In genomic region chr12:51869931-51870330, GRCh38 we compare ENCODE assay signal across 18 cellular contexts. TPM values are rescaled to one million over a fixed set of nuclear protein-coding genes. Genes with fewer than 3 reads are reported as not detected.
DNase-seq lines count a peak whose midpoint lies in the region; ATAC-seq and TF ChIP-seq lines count a peak whose summit lies in the region.
"Had no signal": no experiment of that assay in that cellular context is flagged by ENCODE, and none has a peak within 500 bp of the region (broad histone marks: within the 10 kb centered on the region; RNA-seq: fewer than 3 reads in every experiment).

No MANE protein-coding gene starts in this region.

- ATAC-seq in CD4-positive, alpha-beta T cell (ENCODE audit: poor library complexity), result no peak
- ATAC-seq in IMR-90 (ENCODE audit: low read depth) (no peak), HG03354 (IDR thresholded peaks at IDR 0.05; ENCODE audit: poor library complexity, severe bottlenecking, unreplicated experiment) (no peak)

- no peaks in the 10 kb centered on the region for H4K20me1 ChIP-seq in IMR-90 (ENCODE audit: insufficient read depth, low read length)

- H2AK5ac ChIP-seq in IMR-90 (ENCODE audit: low read depth, low read length), result no peak overlapping the region

- H2AK9ac ChIP-seq in IMR-90 (replicated peaks; ENCODE audit: low read depth, low read length, poor library complexity), result no peak overlapping the region

- POLR2A ChIA-PET in CD4-positive, alpha-beta T cell (lab: Charles Lee), result interaction anchor here (1.2 to 1.5 kb wide), 2 partner anchors 16 to 49 kb away, joined by 3 to 5 read pairs; no protein-coding TSS in a partner anchor
- POLR2A ChIA-PET in IMR-90 (lab: Charles Lee; ENCODE audit: unreplicated experiment), result no interaction called here

- H3K9ac ChIP-seq in IMR-90 (ENCODE audit: low read depth, low read length) (no peak overlapping the region), iPS-18a (ENCODE audit: low read length) (peak overlapping the region; percentile 24)
- H3K9ac ChIP-seq: KMS-11 had no signal

- H3K9me3 ChIP-seq in CD4-positive, alpha-beta T cell (ENCODE audit: control insufficient read depth, low read length), result no peaks in the 10 kb centered on the region
- no peaks in the 10 kb centered on the region for H3K9me3 ChIP-seq in IMR-90 (ENCODE audit: control insufficient read depth, insufficient read depth, low read length)
- no peaks in the 10 kb centered on the region for H3K9me3 ChIP-seq in iPS-18a (ENCODE audit: control insufficient read depth, low read depth, low read length)

- peak overlapping the region; percentile 3 for H3K4me3 Mint-ChIP-seq in CD4-positive, alpha-beta T cell
- H3K4me3 Mint-ChIP-seq: memory B cell had no signal

- in situ Hi-C loops in IMR-90 (cut with MboI; ENCODE audit: low sequenced_read_pairs), result loop anchor here (5.0 kb wide), 1 partner anchor 448 kb away; the partner anchor contains the start of gene SLC4A8
- in situ Hi-C loops in KBM-7 (cut with MboI; ENCODE audit: low pct_unique_long_range_greater_than_20kb, low sequenced_read_pairs), result no loop called here

- H3K4me2 ChIP-seq in IMR-90 (ENCODE audit: low read depth, low read length), result no peak overlapping the region
- H3K4me2 ChIP-seq: KMS-11 had no signal

- H3K4me3 ChIP-seq in IMR-90 (ENCODE audit: insufficient read depth, low read depth, low read length) (no peak overlapping the region), iPS-18a (ENCODE audit: low read length) (peak overlapping the region; percentile 73)

- no peak for DNase-seq in CD4-positive, alpha-beta T cell
- DNase-seq in IMR-90 (no peak), posterior vena cava (ENCODE audit: low spot score) (peak; percentile 23), COLO829 (ENCODE audit: low spot score) (no peak), KBM-7 (no peak)
- DNase-seq in activated CD8-positive, alpha-beta memory T cell treated with anti-CD3 and anti-CD28 coated beads for 24 hours, result no peak
- DNase-seq: activated CD4-positive, alpha-beta T cell treated with anti-CD3 and anti-CD28 coated beads for 4 hours; DMS153; foreskin fibroblast; immature natural killer cell; NCI-H446; SIG-M5; T-helper 9 cell had no signal

- no peak overlapping the region for H3K14ac ChIP-seq in IMR-90 (replicated peaks; ENCODE audit: low read depth, low read length)

- TF ChIP-seq RAD21 in IMR-90 (IDR thresholded peaks at IDR 0.05; ENCODE audit: low read length), result no peak

- intact Hi-C loops in CD4-positive, alpha-beta T cell (cut with DNase I, micrococcal nuclease), result no loop called here
- intact Hi-C loops in IMR-90 (cut with micrococcal nuclease) (no loop called here), posterior vena cava (cut with DNase I) (no loop called here)

- no peaks in the 10 kb centered on the region for H3K79me1 ChIP-seq in IMR-90 (ENCODE audit: low read depth in 1 of 2, low read length in 2 of 2)

- H3K4me1 ChIP-seq in IMR-90 (ENCODE audit: control insufficient read depth, insufficient read depth, low read length) (peaks cover 2% of the 10 kb centered on the region; the same call in 1 of the 2 replicates), iPS-18a (ENCODE audit: control insufficient read depth, low read depth, low read length) (peaks cover 33% of the 10 kb centered on the region)

- no peak overlapping the region for H3K23ac ChIP-seq in IMR-90 (ENCODE audit: low read depth, low read length)

- no peaks in the 10 kb centered on the region for H3K9me1 ChIP-seq in IMR-90 (ENCODE audit: insufficient read depth, low read length)

- H3K27ac Mint-ChIP-seq in CD4-positive, alpha-beta T cell, result no peak overlapping the region
- H3K27ac Mint-ChIP-seq: activated naive CD4-positive, alpha-beta T cell treated with anti-CD3 and anti-CD28 coated beads, Interleukin-2, amount 50 U/mL, for 24 hours; immature natural killer cell; memory B cell had no signal

- peaks cover 60% of the 10 kb centered on the region for H3K27me3 Mint-ChIP-seq in CD4-positive, alpha-beta T cell

- WGBS in IMR-90 (ENCODE audit: extremely low coverage in 2 of 2, insufficient read length in 1 of 2), 2 experiments, result 71% methylated on average over 1 of the region's 3 CpGs; no CpG with 5 or more reads in 1 of the 2 experiments

- H3K36me3 Mint-ChIP-seq in CD4-positive, alpha-beta T cell (ENCODE audit: low read depth), result no peaks in the 10 kb centered on the region
- H3K36me3 Mint-ChIP-seq: activated naive CD4-positive, alpha-beta T cell treated with anti-CD3 and anti-CD28 coated beads, Interleukin-2, amount 50 U/mL, for 24 hours; immature natural killer cell; memory B cell had no signal

- no peak overlapping the region for H3K27ac ChIP-seq in CD4-positive, alpha-beta T cell (ENCODE audit: low read depth, low read length)
- H3K27ac ChIP-seq in IMR-90 (ENCODE audit: insufficient read depth, low read length) (no peak overlapping the region), iPS-18a (ENCODE audit: low read length) (no peak overlapping the region)
- H3K27ac ChIP-seq: KMS-11 had no signal

- H2BK20ac ChIP-seq in IMR-90 (ENCODE audit: low read depth, low read length), result no peak overlapping the region

- H4K5ac ChIP-seq in IMR-90 (ENCODE audit: low read depth, low read length), result no peak overlapping the region

- TF ChIP-seq CTCF in CD4-positive, alpha-beta T cell (IDR thresholded peaks at IDR 0.05), result no peak
- no peak for TF ChIP-seq CTCF in IMR-90 (conservative IDR thresholded peaks at IDR 0.05; ENCODE audit: low read depth, low read length)

- BruUV-seq in IMR-90 (replicated peaks; lab: Mats Ljungman, UMichigan), result no TSS peak

- H3K4ac ChIP-seq in IMR-90 (ENCODE audit: low read depth, low read length), result no peak overlapping the region

- H2BK5ac ChIP-seq in IMR-90 (ENCODE audit: low read depth, low read length, poor library complexity, severe bottlenecking), result no peak overlapping the region

- CTCF ChIA-PET in CD4-positive, alpha-beta T cell (lab: Charles Lee), result no interaction called here
- CTCF ChIA-PET in IMR-90 (lab: Yijun Ruan, JAX), result interaction anchor here (0.6 kb wide), 1 partner anchor 70 kb away, joined by 3 read pairs; no protein-coding TSS in a partner anchor

- dilution Hi-C loops in IMR-90 (cut with HindIII; ENCODE audit: low sequenced_read_pairs, unreplicated experiment), result loop anchor here (25.0 kb wide), 1 partner anchor 92 kb away; the partner anchor contains the start of gene ACVR1B

- no peak overlapping the region for H4K8ac ChIP-seq in IMR-90 (ENCODE audit: low read depth in 2 of 2, low read length in 2 of 2)

- H3K9me3 Mint-ChIP-seq in CD4-positive, alpha-beta T cell, result no peaks in the 10 kb centered on the region
- H3K9me3 Mint-ChIP-seq: activated naive CD4-positive, alpha-beta T cell treated with anti-CD3 and anti-CD28 coated beads, Interleukin-2, amount 50 U/mL, for 24 hours; memory B cell had no signal

- no peaks in the 10 kb centered on the region for H3K36me3 ChIP-seq in IMR-90 (ENCODE audit: control insufficient read depth, insufficient read depth, low read length)
- H3K36me3 ChIP-seq in iPS-18a (ENCODE audit: control insufficient read depth, low read depth, low read length), result no peaks in the 10 kb centered on the region

- peak overlapping the region; percentile 81 for H2AFZ ChIP-seq in IMR-90 (replicated peaks; ENCODE audit: low read length, poor library complexity)

- no peak overlapping the region for H2BK120ac ChIP-seq in IMR-90 (ENCODE audit: low read depth, low read length)

- no peak overlapping the region for H3K56ac ChIP-seq in IMR-90 (ENCODE audit: extremely low read depth, insufficient read depth, low read length)

- no peak overlapping the region for H2BK15ac ChIP-seq in IMR-90 (ENCODE audit: low read depth, low read length)

- no peak for TF ChIP-seq POLR2A in IMR-90 (IDR thresholded peaks at IDR 0.05; ENCODE audit: low read depth, low read length)

- no peak overlapping the region for H3K18ac ChIP-seq in IMR-90 (ENCODE audit: low read depth, low read length)

- no peak overlapping the region for H4K91ac ChIP-seq in IMR-90 (ENCODE audit: insufficient read depth, low read depth, low read length)

- H3K27me3 ChIP-seq in CD4-positive, alpha-beta T cell (ENCODE audit: control insufficient read depth, insufficient read depth, low read length), result peaks cover 50% of the 10 kb centered on the region
- peaks cover 40% of the 10 kb centered on the region for H3K27me3 ChIP-seq in IMR-90 (ENCODE audit: control insufficient read depth, insufficient read depth, low read length)
- H3K27me3 ChIP-seq in iPS-18a (ENCODE audit: control insufficient read depth, insufficient read depth, low read length), result peaks cover 52% of the 10 kb centered on the region

- peaks cover 13% of the 10 kb centered on the region for H3K4me1 Mint-ChIP-seq in CD4-positive, alpha-beta T cell (ENCODE audit: low read depth)

TF ChIP-seq in IMR-90, 13 proteins besides CTCF, POLR2A, EP300 and RAD21 (continues in another document):
- TF ChIP-seq CEBPB (IDR thresholded peaks at IDR 0.05; ENCODE audit: low read depth, low read length), result no peak
- no peak for TF ChIP-seq MXI1 (IDR thresholded peaks at IDR 0.05; ENCODE audit: borderline replicate concordance, low read depth, low read length)
- no peak for TF ChIP-seq CHD1 (IDR thresholded peaks at IDR 0.05; ENCODE audit: low read depth, low read length)
- no peak for TF ChIP-seq SMC3 (IDR thresholded peaks at IDR 0.05; ENCODE audit: low read depth, low read length)
- TF ChIP-seq NFE2L2 (IDR thresholded peaks at IDR 0.05; ENCODE audit: low read depth, low read length), result no peak
- no peak for TF ChIP-seq FOS (IDR thresholded peaks at IDR 0.05; ENCODE audit: low read depth, low read length)

RNA-seq across cellular contexts. Expression of gene ANKRD33, which starts 18.0 kb away (rescaled TPM):
- not detected for total RNA-seq in CD4-positive, alpha-beta T cell
- total RNA-seq in IMR-90 (2012; rRNA removed) (under 0.01 TPM in 1 of 2 replicates, not detected in the other), posterior vena cava (not detected)
- 0.03 TPM in 1 of 2 replicates, not detected in the other for polyA plus RNA-seq in IMR-90 (2012; rRNA removed)
- polyA plus RNA-seq in IMR-90 (2012; cell fraction: cytosol; rRNA removed), result 0.02 TPM in 1 of 2 replicates, not detected in the other
- polyA plus RNA-seq in IMR-90 (2012; cell fraction: nucleus; rRNA removed; ENCODE audit: low replicate concordance), result 0.42 and 0.57 TPM in 2 replicates
- polyA plus RNA-seq: immature natural killer cell had no signal

RNA-seq across cellular contexts. Expression of gene FIGNL2, which starts 21.4 kb away (rescaled TPM):
- total RNA-seq in CD4-positive, alpha-beta T cell, result 1 to 10 TPM; 1.2 to 1.3 TPM
- under 0.01 TPM in 2 replicates for total RNA-seq in IMR-90 (2012; rRNA removed)
- 0.09 and 0.12 TPM in 2 replicates for polyA plus RNA-seq in IMR-90 (2012; rRNA removed)
- polyA plus RNA-seq in IMR-90 (2012; cell fraction: cytosol; rRNA removed), result 0.02 and 0.04 TPM in 2 replicates
- 0.61 and 0.62 TPM in 2 replicates for polyA plus RNA-seq in IMR-90 (2012; cell fraction: nucleus; rRNA removed; ENCODE audit: low replicate concordance)
- 1 to 10 TPM in 1 of 2 donors, under 1 TPM in 1; 0.60 to 1.0 TPM for total RNA-seq in posterior vena cava

RNA-seq across cellular contexts. Expression of gene ACVRL1, which starts 37.4 kb away (rescaled TPM):
- total RNA-seq in CD4-positive, alpha-beta T cell, result not detected
- total RNA-seq in IMR-90 (2012; rRNA removed) (5.8 and 7.5 TPM in 2 replicates), posterior vena cava (10 to 100 TPM; 74.4 to 95.7 TPM)
- 6.4 and 8.0 TPM in 2 replicates for polyA plus RNA-seq in IMR-90 (2012; rRNA removed)
- 4.5 and 11.0 TPM in 2 replicates for polyA plus RNA-seq in IMR-90 (2012; cell fraction: cytosol; rRNA removed)
- 17.2 and 26.4 TPM in 2 replicates for polyA plus RNA-seq in IMR-90 (2012; cell fraction: nucleus; rRNA removed; ENCODE audit: low replicate concordance)
